In genomic region chr17:41836550-41837196, GRCh38 we compare ENCODE assay signal across 1 cellular context.
A peak's percentile ranks its signal among the peaks of the same experiment; 100 is the strongest.
TF ChIP-seq lines count a peak whose summit lies in the region.

No MANE protein-coding gene starts in this region.

TF ChIP-seq in HEK293, 187 proteins besides CTCF, POLR2A, EP300 and RAD21 (continued from another document):
- no peak for TF ChIP-seq ZBTB6 (tag by site-specific recombination; IDR thresholded peaks at IDR 0.05)
- peak; percentile 9; the same call in 1 of the 2 replicates for TF ChIP-seq SP7 (tag by site-specific recombination; IDR thresholded peaks at IDR 0.05)
- peak; percentile 80 for TF ChIP-seq SCRT1 (tag by site-specific recombination; IDR thresholded peaks at IDR 0.05; ENCODE audit: borderline replicate concordance)
- TF ChIP-seq ZNF335 (tag by site-specific recombination; conservative IDR thresholded peaks at IDR 0.05): peak; percentile 64
- TF ChIP-seq ZEB2 (tag by site-specific recombination; IDR thresholded peaks at IDR 0.05): peak; percentile 48; the same call in 1 of the 2 replicates
